8 cellular contexts compared by ENCODE assay signal in genomic region chr11:9758676-9759518, GRCh38.
DNase-seq lines count a peak whose midpoint lies in the region; ATAC-seq and TF ChIP-seq lines count a peak whose summit lies in the region.

No MANE protein-coding gene starts in this region.

- H3K27me3 Mint-ChIP-seq in activated naive CD4-positive, alpha-beta T cell treated with anti-CD3 and anti-CD28 coated beads, Interleukin-2, amount 50 U/mL, for 24 hours, result no peaks in the 10 kb centered on the region

- H3K9me3 Mint-ChIP-seq in activated naive CD4-positive, alpha-beta T cell treated with anti-CD3 and anti-CD28 coated beads, Interleukin-2, amount 50 U/mL, for 24 hours, result no peaks in the 10 kb centered on the region

- DNase-seq in BE2C (peak; percentile 66), RWPE1 (ENCODE audit: low spot score) (peak; percentile 64), globus pallidus (ENCODE audit: low spot score) (peak; percentile 47), osteoblast (ENCODE audit: insufficient read length, low spot score, missing footprints) (peak; percentile 95), uterus (peak; percentile 75 to 81)

- H3K4me3 ChIP-seq in BE2C (ENCODE audit: low read depth, low read length), result peak overlapping the region; percentile 68
- peak overlapping the region; percentile 69 for H3K4me3 ChIP-seq in osteoblast (ENCODE audit: insufficient read depth, low read length)
- H3K4me3 ChIP-seq in uterus, result peak overlapping the region; percentile 53 to 61

- H3K27ac ChIP-seq in RWPE1, result peak overlapping the region; percentile 99
- H3K27ac ChIP-seq in osteoblast (ENCODE audit: low read depth, low read length), result peak overlapping the region; percentile 95
- H3K27ac ChIP-seq in uterus, result peak overlapping the region; percentile 85 to 95

- TF ChIP-seq CTCF in BE2C (IDR thresholded peaks at IDR 0.05; ENCODE audit: low read depth, low read length) (peak; percentile 6; the same call in 1 of the 2 replicates), RWPE1 (conservative IDR thresholded peaks at IDR 0.05; ENCODE audit: low read depth) (no peak), osteoblast (IDR thresholded peaks at IDR 0.05; ENCODE audit: extremely low read depth, low read depth, low read length) (no peak), uterus (IDR thresholded peaks at IDR 0.05) (peak; percentile 27 to 61 (median 50))

- peaks cover 14% of the 10 kb centered on the region for H3K79me2 ChIP-seq in osteoblast (ENCODE audit: insufficient read depth, low read length)

- ATAC-seq in GM19035 (IDR thresholded peaks at IDR 0.05; ENCODE audit: unreplicated experiment), result peak; percentile 34
- ATAC-seq in HG03521 (IDR thresholded peaks at IDR 0.05; ENCODE audit: unreplicated experiment), result peak; percentile 12

- H3K36me3 ChIP-seq in BE2C (no peaks in the 10 kb centered on the region), osteoblast (ENCODE audit: insufficient read depth, low read length) (no peaks in the 10 kb centered on the region), uterus (no peaks in the 10 kb centered on the region)

- POLR2A ChIA-PET in RWPE1 (lab: Yijun Ruan, JAX; ENCODE audit: low non-redundant PET), result interaction anchor here (0.6 to 1.2 kb wide), 5 partner anchors 9 to 550 kb away, joined by 3 to 7 read pairs (median 3); no protein-coding TSS in a partner anchor

- intact Hi-C loops in uterus (cut with DNase I; ENCODE audit: low total_unique reads), result loop anchor here (10.0 kb wide), 2 partner anchors 216 to 566 kb away; no protein-coding TSS in a partner anchor

- peak overlapping the region; percentile 67 for H2AFZ ChIP-seq in osteoblast (ENCODE audit: low read length)

- peaks cover 6% of the 10 kb centered on the region for H3K4me1 ChIP-seq in BE2C
- peaks cover 56% of the 10 kb centered on the region for H3K4me1 ChIP-seq in osteoblast (ENCODE audit: insufficient read depth, low read length)
- peaks cover 7 to 9% of the 10 kb centered on the region in 2 donors for H3K4me1 ChIP-seq in uterus

- H3K36me3 Mint-ChIP-seq in activated naive CD4-positive, alpha-beta T cell treated with anti-CD3 and anti-CD28 coated beads, Interleukin-2, amount 50 U/mL, for 24 hours, result no peaks in the 10 kb centered on the region

- no peak for TF ChIP-seq POLR2A in uterus (IDR thresholded peaks at IDR 0.05)

- H3K27me3 ChIP-seq in BE2C (no peaks in the 10 kb centered on the region), osteoblast (ENCODE audit: insufficient read depth, low read length) (no peaks in the 10 kb centered on the region), uterus (no peaks in the 10 kb centered on the region)

- H3K27ac Mint-ChIP-seq in activated naive CD4-positive, alpha-beta T cell treated with anti-CD3 and anti-CD28 coated beads, Interleukin-2, amount 50 U/mL, for 24 hours, result peak overlapping the region; percentile 98

- no peaks in the 10 kb centered on the region for H4K20me1 ChIP-seq in osteoblast (ENCODE audit: insufficient read depth, low read length)

- CTCF ChIA-PET in RWPE1 (lab: Yijun Ruan, JAX), result interaction anchor here (0.6 to 1.4 kb wide), 17 partner anchors 13 to 565 kb away, joined by 3 to 9 read pairs (median 3); no protein-coding TSS in a partner anchor

- H3K9me3 ChIP-seq in BE2C, result no peaks in the 10 kb centered on the region
- no peaks in the 10 kb centered on the region for H3K9me3 ChIP-seq in osteoblast (ENCODE audit: low read depth, low read length)
- no peaks in the 10 kb centered on the region for H3K9me3 ChIP-seq in uterus

- H3K4me3 Mint-ChIP-seq in activated naive CD4-positive, alpha-beta T cell treated with anti-CD3 and anti-CD28 coated beads, Interleukin-2, amount 50 U/mL, for 24 hours, result peak overlapping the region; percentile 92

- H3K4me1 Mint-ChIP-seq in activated naive CD4-positive, alpha-beta T cell treated with anti-CD3 and anti-CD28 coated beads, Interleukin-2, amount 50 U/mL, for 24 hours, result peaks cover 35% of the 10 kb centered on the region

- peak overlapping the region; percentile 91 for H3K4me2 ChIP-seq in osteoblast (ENCODE audit: insufficient read depth, low read length)

Comparison
In these comparisons a context has a peak if more than half of its experiments do, and no peak if none do; other contexts are left out.
1. Peak in every context shown above with its lines: DNase-seq, ATAC-seq, H3K4me3 ChIP-seq and H3K27ac ChIP-seq.
2. CTCF ChIP-seq: peak in BE2C (single experiment) and uterus (4 of 4); none in RWPE1 (single experiment) and osteoblast (single experiment).